2 cellular contexts compared by ENCODE assay signal in genomic region chr13:98044301-98044700, GRCh38.
TF ChIP-seq lines count a peak whose summit lies in the region.

No MANE protein-coding gene starts in this region.

TF ChIP-seq in HCT116, 20 proteins besides CTCF, POLR2A, EP300 and RAD21:
- TF ChIP-seq EZH2 (IDR thresholded peaks at IDR 0.05) (no peak), FOSL1 (IDR thresholded peaks at IDR 0.05; ENCODE audit: low read depth) (no peak), ATF3 (IDR thresholded peaks at IDR 0.05) (no peak), YY1 (IDR thresholded peaks at IDR 0.05; ENCODE audit: extremely low read depth, insufficient replicate concordance, low read depth, low read length) (no peak), ZBTB33 (IDR thresholded peaks at IDR 0.05; ENCODE audit: extremely low read depth, insufficient replicate concordance, low read length) (no peak), ZFX (IDR thresholded peaks at IDR 0.05) (no peak), JUND (IDR thresholded peaks at IDR 0.05) (no peak), CBX3 (IDR thresholded peaks at IDR 0.05; ENCODE audit: low read depth) (no peak), ZNF274 (IDR thresholded peaks at IDR 0.05; ENCODE audit: low read depth, low read length) (no peak), REST (IDR thresholded peaks at IDR 0.05; ENCODE audit: low read depth) (no peak), SIN3A (IDR thresholded peaks at IDR 0.05; ENCODE audit: low read depth) (no peak), SRF (IDR thresholded peaks at IDR 0.05; ENCODE audit: low read depth) (no peak), POLR2AphosphoS5 (IDR thresholded peaks at IDR 0.05; ENCODE audit: low read depth, low read length) (no peak), CEBPB (IDR thresholded peaks at IDR 0.05; ENCODE audit: low read depth) (no peak), SP1 (IDR thresholded peaks at IDR 0.05; ENCODE audit: low read depth) (no peak), EGR1 (IDR thresholded peaks at IDR 0.05; ENCODE audit: low read depth) (no peak)

TF ChIP-seq in H1, 55 proteins besides CTCF, POLR2A, EP300 and RAD21:
- TF ChIP-seq SP4 (IDR thresholded peaks at IDR 0.05; ENCODE audit: low read length) (no peak), RBBP5 (IDR thresholded peaks at IDR 0.05; ENCODE audit: borderline replicate concordance, low read depth, low read length) (no peak), ATF2 (IDR thresholded peaks at IDR 0.05; ENCODE audit: low read length) (no peak), FOSL1 (IDR thresholded peaks at IDR 0.05; ENCODE audit: insufficient read depth, low read depth, low read length) (no peak), CREB1 (IDR thresholded peaks at IDR 0.05) (no peak), RFX5 (IDR thresholded peaks at IDR 0.05; ENCODE audit: borderline replicate concordance, low read depth, low read length) (no peak), ZNF274 (IDR thresholded peaks at IDR 0.05; ENCODE audit: borderline replicate concordance, extremely low read depth, low read length) (no peak), BCL11A (IDR thresholded peaks at IDR 0.05; ENCODE audit: low read depth in 2 of 2, low read length in 2 of 2) (no peak), NRF1 (IDR thresholded peaks at IDR 0.05; ENCODE audit: low read depth, low read length) (no peak), EGR1 (IDR thresholded peaks at IDR 0.05; ENCODE audit: borderline replicate concordance, low read depth, low read length) (no peak), JUN (IDR thresholded peaks at IDR 0.05; ENCODE audit: low read depth, low read length) (no peak), KDM4A (IDR thresholded peaks at IDR 0.05; ENCODE audit: low read depth, low read length, severe bottlenecking) (no peak), E2F6 (IDR thresholded peaks at IDR 0.05) (no peak), SUZ12 (IDR thresholded peaks at IDR 0.05; ENCODE audit: low read length) (no peak)
